17 cellular contexts compared by ENCODE assay signal in the genomic region with DNA sequence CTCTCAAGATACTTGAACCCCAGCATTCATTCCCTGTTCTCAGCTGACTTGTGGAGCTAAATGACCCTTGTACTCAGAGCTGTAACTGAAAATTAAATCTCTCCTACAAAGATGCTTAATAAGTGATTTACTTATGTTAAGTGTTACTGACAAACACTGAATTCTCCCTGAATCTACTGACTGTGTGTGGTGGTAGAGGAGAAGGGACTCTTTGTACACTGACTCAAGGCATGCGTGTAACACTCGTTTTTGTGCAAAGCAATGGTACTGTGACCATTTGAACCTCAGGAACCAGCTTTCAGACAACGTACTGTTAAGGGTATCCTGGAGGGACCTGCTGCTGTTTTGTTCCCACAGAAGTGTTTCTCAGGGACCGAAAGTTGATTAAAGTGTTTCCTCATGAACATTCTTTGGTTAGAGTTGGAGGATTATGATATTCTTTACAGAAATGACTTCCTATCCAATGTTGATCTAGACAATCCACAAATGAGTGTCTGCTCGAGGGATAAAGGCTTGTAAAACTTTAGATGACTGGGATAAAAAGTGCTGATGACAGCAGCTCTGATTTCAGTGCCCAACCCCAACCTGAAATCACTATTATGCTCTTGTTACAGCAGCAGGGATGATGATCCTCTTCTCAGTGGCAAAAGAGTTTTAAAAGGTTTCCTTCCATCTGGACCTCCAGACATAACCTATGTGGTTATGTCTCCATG. TPM values are rescaled to one million over a fixed set of nuclear protein-coding genes. Genes with fewer than 3 reads are reported as not detected.
DNase-seq lines count a peak whose midpoint lies in the region; ATAC-seq, FAIRE-seq and TF ChIP-seq lines count a peak whose summit lies in the region.
"Had no signal": no experiment of that assay in that cellular context is flagged by ENCODE, and none has a peak within 500 bp of the region (broad histone marks: within the 10 kb centered on the region; RNA-seq: fewer than 3 reads in every experiment).

No MANE protein-coding gene starts in this region.

- BruUV-seq in IMR-90 (replicated peaks; lab: Mats Ljungman, UMichigan): no TSS peak
- BruUV-seq in HepG2 (replicated peaks; lab: Mats Ljungman, UMichigan): no TSS peak

- H2BK5ac ChIP-seq in IMR-90 (ENCODE audit: low read depth, low read length, poor library complexity, severe bottlenecking): no peak overlapping the region

- H3K4ac ChIP-seq in IMR-90 (ENCODE audit: low read depth, low read length): peak overlapping the region; percentile 17; the same call in 1 of the 2 replicates

- no peak overlapping the region for H3K23ac ChIP-seq in IMR-90 (ENCODE audit: low read depth, low read length)

- DNase-seq in IMR-90: no peak
- no peak for DNase-seq in chondrocyte (ENCODE audit: low spot score)
- no peak for DNase-seq in HepG2 (ENCODE audit: low spot score)
- peak; percentile 72 for DNase-seq in superior temporal gyrus (ENCODE audit: extremely low spot score)
- DNase-seq in activated CD8-positive, alpha-beta memory T cell treated with anti-CD3 and anti-CD28 coated beads, Interleukin-2, amount 50 U/mL, for 48 hours: no peak
- DNase-seq in OCI-M2 (lab: John Stamatoyannopoulos, UW; ENCODE audit: unreplicated experiment): no peak
- DNase-seq in Peyer's patch: no peak
- DNase-seq: activated naive CD4-positive, alpha-beta T cell treated with anti-CD3 and anti-CD28 coated beads, Interleukin-2, amount 50 U/mL, for 16 hours; CD4-positive, CD25-positive, alpha-beta regulatory T cell; foreskin keratinocyte; left colon; NCI-H1092; NCI-H446 treated with DMSO at 0.1 percent for 48 hours had no signal

- H3K4me3 ChIP-seq in IMR-90 (ENCODE audit: insufficient read depth, low read depth, low read length): no peak overlapping the region
- no peak overlapping the region for H3K4me3 ChIP-seq in HepG2 (replicated peaks in 1 of 3; ENCODE audit: insufficient read depth in 1 of 3, low read depth in 2 of 3, low read length in 3 of 3)
- no peak overlapping the region for H3K4me3 ChIP-seq in Peyer's patch
- H3K4me3 ChIP-seq: HAP-1 had no signal

- H4K8ac ChIP-seq in IMR-90 (ENCODE audit: low read depth in 2 of 2, low read length in 2 of 2): no peak overlapping the region

- 0 out of 2 replicates have a peak overlapping the region, but pooled peaks have one; percentile 38 for H2BK120ac ChIP-seq in IMR-90 (ENCODE audit: low read depth, low read length)

- no peak overlapping the region for H3K4me2 ChIP-seq in IMR-90 (ENCODE audit: low read depth, low read length)
- no peak overlapping the region for H3K4me2 ChIP-seq in HepG2 (ENCODE audit: low read depth, low read length)

- no peaks in the 10 kb centered on the region for H3K36me3 Mint-ChIP-seq in chondrocyte (ENCODE audit: low read depth)
- H3K36me3 Mint-ChIP-seq: CD4-positive, CD25-positive, alpha-beta regulatory T cell had no signal

- dilution Hi-C loops in IMR-90 (cut with HindIII; ENCODE audit: low sequenced_read_pairs, unreplicated experiment): no loop called here

- CTCF ChIA-PET in IMR-90 (lab: Yijun Ruan, JAX) (no interaction called here), HepG2 (lab: Yijun Ruan, JAX; ENCODE audit: low intra/inter-chr PET ratio, low total read pairs) (no interaction called here)

- WGBS in IMR-90 (ENCODE audit: extremely low coverage in 2 of 2, insufficient read length in 1 of 2), 2 experiments: no CpG with 5 or more reads among the region's 5 CpGs
- WGBS in HepG2 (ENCODE audit: low lambda C conversion rate): 87% methylated on average over 5 of the region's 5 CpGs

- H3K79me2 ChIP-seq in HepG2 (ENCODE audit: insufficient read depth, low read length): no peaks in the 10 kb centered on the region

- no peak overlapping the region for H2AFZ ChIP-seq in IMR-90 (replicated peaks; ENCODE audit: low read length, poor library complexity)
- no peak overlapping the region for H2AFZ ChIP-seq in HepG2 (ENCODE audit: low read length)

- no peak overlapping the region for H3K56ac ChIP-seq in IMR-90 (ENCODE audit: extremely low read depth, insufficient read depth, low read length)

- 0 out of 2 replicates have a peak overlapping the region, but pooled peaks have one; percentile 29 for H3K14ac ChIP-seq in IMR-90 (replicated peaks; ENCODE audit: low read depth, low read length)

- peak overlapping the region; percentile 37 for H3K4me3 Mint-ChIP-seq in chondrocyte (ENCODE audit: unreplicated experiment)
- H3K4me3 Mint-ChIP-seq: CD4-positive, CD25-positive, alpha-beta regulatory T cell had no signal

- no peak for TF ChIP-seq RAD21 in IMR-90 (IDR thresholded peaks at IDR 0.05; ENCODE audit: low read length)
- no peak for TF ChIP-seq RAD21 in HepG2 (CRISPR knock-in tag; IDR thresholded peaks at IDR 0.05)

- H2BK20ac ChIP-seq in IMR-90 (ENCODE audit: low read depth, low read length): no peak overlapping the region; the same call in 1 of the 2 replicates

- ATAC-seq in IMR-90 (ENCODE audit: low read depth) (no peak), HepG2 (no peak), HG03175 (IDR thresholded peaks at IDR 0.05; ENCODE audit: unreplicated experiment) (no peak)
- ATAC-seq: foreskin keratinocyte, left colon had no signal

- no peak overlapping the region for H2BK15ac ChIP-seq in IMR-90 (ENCODE audit: low read depth, low read length)

- H3K27ac Mint-ChIP-seq in chondrocyte (ENCODE audit: unreplicated experiment): peak overlapping the region; percentile 89

- H4K20me1 ChIP-seq in IMR-90 (ENCODE audit: insufficient read depth, low read length) (no peaks in the 10 kb centered on the region), HepG2 (ENCODE audit: insufficient read depth, low read length) (no peaks in the 10 kb centered on the region; the same call in 1 of the 2 replicates)

- intact Hi-C loops in IMR-90 (cut with micrococcal nuclease) (no loop called here), HepG2 (cut with micrococcal nuclease; ENCODE audit: unreplicated experiment) (no loop called here)

- no peak overlapping the region; the same call in 1 of the 2 replicates for H2AK5ac ChIP-seq in IMR-90 (ENCODE audit: low read depth, low read length)

- H3K9me3 ChIP-seq in IMR-90 (ENCODE audit: control insufficient read depth, insufficient read depth, low read length) (no peaks in the 10 kb centered on the region), HepG2 (ENCODE audit: low read length) (no peaks in the 10 kb centered on the region), Peyer's patch (no peaks in the 10 kb centered on the region)
- H3K9me3 ChIP-seq: HAP-1 had no signal

- in situ Hi-C loops in IMR-90 (cut with MboI; ENCODE audit: low sequenced_read_pairs): no loop called here
- in situ Hi-C loops in HepG2 (cut with HindIII; ENCODE audit: extremely low pct_ligation_motif_present, low pct_unique_long_range_greater_than_20kb): no loop called here

- no peak for TF ChIP-seq POLR2A in IMR-90 (IDR thresholded peaks at IDR 0.05; ENCODE audit: low read depth, low read length)
- no peak for TF ChIP-seq POLR2A in HepG2 (IDR thresholded peaks at IDR 0.05; ENCODE audit: insufficient read depth in 1 of 2, low read depth in 2 of 2, low read length in 2 of 2)
- no peak for TF ChIP-seq POLR2A in Peyer's patch (IDR thresholded peaks at IDR 0.05)

- no peaks in the 10 kb centered on the region for H3K36me3 ChIP-seq in IMR-90 (ENCODE audit: control insufficient read depth, insufficient read depth, low read length)
- no peaks in the 10 kb centered on the region for H3K36me3 ChIP-seq in HepG2 (replicated peaks in 1 of 2; ENCODE audit: control insufficient read depth in 1 of 2, insufficient read depth in 2 of 2, low read length in 2 of 2)
- H3K36me3 ChIP-seq in Peyer's patch: no peaks in the 10 kb centered on the region
- H3K36me3 ChIP-seq: HAP-1 had no signal

- POLR2A ChIA-PET in IMR-90 (lab: Charles Lee; ENCODE audit: unreplicated experiment) (no interaction called here), HepG2 (lab: Yijun Ruan, JAX) (no interaction called here)

- H3K9ac ChIP-seq in IMR-90 (ENCODE audit: low read depth, low read length): no peak overlapping the region
- no peak overlapping the region for H3K9ac ChIP-seq in HepG2 (ENCODE audit: insufficient read depth, low read depth, low read length)

- no peak overlapping the region for H3K18ac ChIP-seq in IMR-90 (ENCODE audit: low read depth, low read length)

- H3K9me1 ChIP-seq in IMR-90 (ENCODE audit: insufficient read depth, low read length): peaks cover 14% of the 10 kb centered on the region

- no peak for FAIRE-seq in HepG2 (lab: Jason Lieb, UNC)
- FAIRE-seq: G401.6, HTR-8/SVneo had no signal

- no peak overlapping the region for H4K5ac ChIP-seq in IMR-90 (ENCODE audit: low read depth, low read length)

- no peak overlapping the region for H2AK9ac ChIP-seq in IMR-90 (replicated peaks; ENCODE audit: low read depth, low read length, poor library complexity)

- H4K91ac ChIP-seq in IMR-90 (ENCODE audit: insufficient read depth, low read depth, low read length): no peak overlapping the region

- no peak for TF ChIP-seq EP300 in HepG2 (IDR thresholded peaks at IDR 0.05; ENCODE audit: low read depth in 2 of 2, low read length in 2 of 2)
- TF ChIP-seq EP300 in HepG2 (CRISPR knock-in tag; IDR thresholded peaks at IDR 0.05; ENCODE audit: borderline replicate concordance): no peak

- no peaks in the 10 kb centered on the region for H3K27me3 ChIP-seq in IMR-90 (ENCODE audit: control insufficient read depth, insufficient read depth, low read length)
- H3K27me3 ChIP-seq in HepG2 (ENCODE audit: control insufficient read depth in 1 of 2, insufficient read depth in 2 of 2, low read length in 2 of 2): no peaks in the 10 kb centered on the region; a peak in 1 of 5 replicates
- no peaks in the 10 kb centered on the region for H3K27me3 ChIP-seq in Peyer's patch
- H3K27me3 ChIP-seq: foreskin keratinocyte had no signal

- H3K79me1 ChIP-seq in IMR-90 (ENCODE audit: low read depth in 1 of 2, low read length in 2 of 2): peaks cover 4 to 34% of the 10 kb centered on the region in 2 experiments

- peaks cover 74% of the 10 kb centered on the region for H3K4me1 Mint-ChIP-seq in chondrocyte (ENCODE audit: low read depth)
- H3K4me1 Mint-ChIP-seq: CD4-positive, CD25-positive, alpha-beta regulatory T cell had no signal

- no peaks in the 10 kb centered on the region for H3K27me3 Mint-ChIP-seq in chondrocyte (ENCODE audit: low read depth)
- H3K27me3 Mint-ChIP-seq: CD4-positive, CD25-positive, alpha-beta regulatory T cell had no signal

- H3K27ac ChIP-seq in IMR-90 (ENCODE audit: insufficient read depth, low read length) (no peak overlapping the region), HepG2 (ENCODE audit: extremely low read length, insufficient read depth, low read length) (no peak overlapping the region), Peyer's patch (peak overlapping the region in 2 of 4 donors; percentile 3 to 19)
- H3K27ac ChIP-seq: foreskin keratinocyte had no signal

- TF ChIP-seq CTCF in IMR-90 (conservative IDR thresholded peaks at IDR 0.05; ENCODE audit: low read depth, low read length) (no peak), chondrocyte (IDR thresholded peaks at IDR 0.05) (no peak), HepG2 (CRISPR knock-in tag; IDR thresholded peaks at IDR 0.05) (no peak), Peyer's patch (IDR thresholded peaks at IDR 0.05) (no peak)

- H3K4me1 ChIP-seq in IMR-90 (ENCODE audit: control insufficient read depth, insufficient read depth, low read length): peaks cover 14% of the 10 kb centered on the region
- H3K4me1 ChIP-seq in HepG2 (ENCODE audit: insufficient read depth, low read length): peaks cover 9% of the 10 kb centered on the region
- H3K4me1 ChIP-seq in Peyer's patch: peaks cover 0 to 12% (median 0%) of the 10 kb centered on the region in 4 donors
- H3K4me1 ChIP-seq: HAP-1 had no signal

- H3K9me3 Mint-ChIP-seq in chondrocyte (ENCODE audit: low read depth): no peaks in the 10 kb centered on the region

RNA-seq across cellular contexts. Expression of gene RGL1, which starts 12.8 kb away (rescaled TPM):
- total RNA-seq in IMR-90 (2012; rRNA removed): 7.5 TPM in 2 replicates
- 4.4 and 4.7 TPM in 2 replicates for polyA plus RNA-seq in IMR-90 (2012; rRNA removed)
- 2.0 and 2.2 TPM in 2 replicates for polyA plus RNA-seq in IMR-90 (2012; cell fraction: cytosol; rRNA removed)
- 3.2 and 9.6 TPM in 2 replicates for polyA plus RNA-seq in IMR-90 (2012; cell fraction: nucleus; rRNA removed; ENCODE audit: low replicate concordance)
- total RNA-seq in chondrocyte: 20.9 to 37.9 TPM (median 21.1 TPM) in 3 replicates
- total RNA-seq in HepG2 (2016; rRNA removed; fragmentation: Illumina TruSeq; extraction: Trizol): 4.7 and 5.7 TPM in 2 replicates
- 0.81 and 1.1 TPM in 2 replicates for total RNA-seq in HepG2 (2016; cell fraction: cytosol; rRNA removed; fragmentation: Illumina TruSeq; extraction: Trizol; ENCODE audit: low read depth)
- total RNA-seq in HepG2 (2016; cell fraction: insoluble cytoplasmic fraction; rRNA removed; fragmentation: Illumina TruSeq; extraction: Trizol): 4.3 and 5.7 TPM in 2 replicates
- 2.6 and 2.8 TPM in 2 replicates for total RNA-seq in HepG2 (2016; cell fraction: membrane; rRNA removed; fragmentation: Illumina TruSeq; extraction: Trizol)
- total RNA-seq in HepG2 (2016; cell fraction: nucleus; rRNA removed; fragmentation: Illumina TruSeq; extraction: Trizol): 5.2 and 5.9 TPM in 2 replicates
- polyA plus RNA-seq in HepG2 (2011; rRNA removed): 3.4 and 3.5 TPM in 2 replicates
- 2.4 and 3.1 TPM in 2 replicates for polyA plus RNA-seq in HepG2 (2011; cell fraction: cytosol; rRNA removed)
- 2.7 and 2.8 TPM in 2 replicates for polyA plus RNA-seq in HepG2 (2011; cell fraction: nucleus; rRNA removed)
- polyA plus RNA-seq in HepG2 (2012): 1.8 and 1.9 TPM in 2 replicates
- polyA plus RNA-seq in HepG2 (2016; cell fraction: cytosol; fragmentation: Illumina TruSeq; extraction: Trizol; ENCODE audit: low read depth): 0.16 and 0.20 TPM in 2 replicates
- polyA plus RNA-seq in HepG2 (2016; cell fraction: insoluble cytoplasmic fraction; fragmentation: Illumina TruSeq; extraction: Trizol; ENCODE audit: low read depth): 5.0 and 5.2 TPM in 2 replicates
- polyA plus RNA-seq in HepG2 (2016; cell fraction: membrane; fragmentation: Illumina TruSeq; extraction: Trizol; ENCODE audit: low read depth): 1.2 and 1.3 TPM in 2 replicates
- 5.2 and 5.4 TPM in 2 replicates for polyA plus RNA-seq in HepG2 (2016; cell fraction: nucleus; fragmentation: Illumina TruSeq; extraction: Trizol; ENCODE audit: insufficient read depth, low read depth)
- 1.8 and 3.3 TPM in 2 replicates for polyA minus RNA-seq in HepG2 (2011; rRNA and poly(A)+ RNA removed; ENCODE audit: low replicate concordance)
- polyA minus RNA-seq in HepG2 (2011; cell fraction: cytosol; rRNA and poly(A)+ RNA removed): 2.6 and 3.0 TPM in 2 replicates
- polyA minus RNA-seq in HepG2 (2011; cell fraction: nucleus; rRNA and poly(A)+ RNA removed): 6.7 and 7.7 TPM in 2 replicates
- total RNA-seq in Peyer's patch: 10 to 100 TPM in 3 of 4 donors, 1 to 10 TPM in 1; 8.9 to 32.2 (median 13.2) TPM
